29 cellular contexts compared by ENCODE assay signal in the genomic region with DNA sequence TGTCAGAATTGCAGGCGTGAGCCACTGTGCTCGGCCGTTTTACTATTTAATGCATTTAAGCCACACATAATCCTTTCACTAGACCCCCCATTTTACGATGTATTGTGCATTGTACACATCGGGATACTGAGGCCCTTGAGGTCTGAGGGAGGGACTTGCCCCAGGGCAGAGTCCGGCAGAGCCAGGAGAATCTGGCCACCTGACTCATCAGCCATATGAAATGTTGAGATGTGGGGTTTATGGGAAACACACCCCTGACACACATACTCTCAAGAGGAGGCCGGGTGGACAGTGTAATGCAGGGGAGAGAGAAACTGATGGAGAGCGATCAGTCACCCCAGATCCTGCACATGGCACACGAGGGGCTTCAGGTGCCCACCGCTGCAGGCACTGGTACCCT.
"Had no signal": no experiment of that assay in that cellular context is flagged by ENCODE, and none has a peak within 500 bp of the region (broad histone marks: within the 10 kb centered on the region; RNA-seq: fewer than 3 reads in every experiment).

No MANE protein-coding gene starts in this region.

- H3K4me2 ChIP-seq: KMS-11 had no signal

- H3K4me3 ChIP-seq: adrenal gland, SK-N-MC had no signal

- DNase-seq: activated CD4-positive, alpha-beta memory T cell treated with anti-CD3 and anti-CD28 coated beads, Interleukin-2, amount 10 ng/mL, durations not matched to agents 7 days and 5 days; activated CD4-positive, alpha-beta T cell treated with anti-CD3 and anti-CD28 coated beads for 36 hours; activated CD4-positive, alpha-beta T cell treated with anti-CD3 and anti-CD28 coated beads, Interleukin-2, amount 50 U/mL, for 1 hour; activated CD4-positive, CD25-positive, alpha-beta regulatory T cell; activated gamma-delta T cell treated with Interleukin-2 at 50 U/mL for 16 hours; activated naive CD4-positive, alpha-beta T cell treated with anti-CD3 and anti-CD28 coated beads, Interleukin-2, amount 10 ng/mL, durations not matched to agents 7 days and 5 days; activated naive CD8-positive, alpha-beta T cell treated with anti-CD3 and anti-CD28 coated beads for 36 hours; activated T-cell treated with anti-CD3 and anti-CD28 coated beads for 4 hours; activated T-cell treated with anti-CD3 and anti-CD28 coated beads, Interleukin-2, amount 50 U/mL, for 48 hours; adrenal gland; anterior cingulate cortex; central memory CD4-positive, alpha-beta T cell; MM.1S; NCI-H1105; NCI-H1436; NCI-H1694 treated with DMSO at 0.1 percent for 48 hours; NCI-H2029 treated with DMSO at 0.1 percent for 48 hours; NCI-H345; NCI-H510A; NCI-H526 treated with DMSO at 0.1 percent for 48 hours; NCI-H82; OCI-M1; RPMI8226; SHP77; T-cell; T-helper 2 cell had no signal

- H3K27ac ChIP-seq: adrenal gland, KMS-11, SK-N-MC, VCaP had no signal

- H3K4me1 ChIP-seq: adrenal gland had no signal

- H3K9me3 ChIP-seq: adrenal gland had no signal

- H3K27me3 ChIP-seq: adrenal gland had no signal

- H3K36me3 ChIP-seq: adrenal gland had no signal
